In the genomic region with DNA sequence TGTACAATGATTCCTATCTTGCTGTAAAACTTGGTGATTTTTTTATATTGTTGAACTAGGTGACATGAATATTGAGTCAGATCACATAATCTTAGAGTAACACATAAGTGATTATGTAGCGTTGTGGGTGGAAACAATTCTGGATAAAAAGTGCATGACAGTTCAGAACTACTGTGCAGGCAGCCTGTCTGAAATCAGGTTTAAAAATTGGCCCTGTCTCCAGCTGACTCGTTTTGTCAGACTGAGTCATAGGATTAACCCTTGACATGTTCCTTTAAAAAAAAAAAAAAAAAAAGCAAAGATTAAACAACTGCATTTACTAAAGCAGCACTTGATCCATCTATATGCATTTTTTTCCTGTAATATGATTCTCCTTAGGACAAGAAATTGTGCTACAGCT, we compare ENCODE assay signal across 9 cellular contexts.
DNase-seq lines count a peak whose midpoint lies in the region; ATAC-seq lines count a peak whose summit lies in the region.
"Had no signal": no experiment of that assay in that cellular context is flagged by ENCODE, and none has a peak within 500 bp of the region (broad histone marks: within the 10 kb centered on the region; RNA-seq: fewer than 3 reads in every experiment).

No MANE protein-coding gene starts in this region.

- no peaks in the 10 kb centered on the region for H3K9me3 ChIP-seq in skeletal muscle tissue (ENCODE audit: control insufficient read depth in 3 of 3, low read length in 3 of 3)

- H3K36me3 ChIP-seq in skeletal muscle tissue (ENCODE audit: control insufficient read depth in 3 of 3, insufficient read depth in 3 of 3, low read length in 3 of 3) = no peaks in the 10 kb centered on the region

- peaks cover 4 to 21% (median 5%) of the 10 kb centered on the region in 3 donors for H3K4me1 ChIP-seq in skeletal muscle tissue (ENCODE audit: control insufficient read depth in 3 of 3, insufficient read depth in 3 of 3, low read length in 3 of 3)

- DNase-seq in activated CD4-positive, CD25-positive, alpha-beta regulatory T cell (lab: John Stamatoyannopoulos, UW) = no peak
- DNase-seq in RPMI7951 (ENCODE audit: low read depth) (peak; percentile 77), fibroblast of the conjunctiva (ENCODE audit: low read depth) (peak; percentile 78), superior temporal gyrus (ENCODE audit: extremely low spot score) (no peak), NCI-H146 (lab: John Stamatoyannopoulos, UW) (no peak), NCI-H1436 treated with DMSO at 0.1 percent for 48 hours (lab: John Stamatoyannopoulos, UW) (no peak)

- no peak overlapping the region for H3K9ac ChIP-seq in skeletal muscle tissue (ENCODE audit: low read depth in 1 of 3, low read length in 3 of 3)

- peak; percentile 56 to 83 for ATAC-seq in activated CD4-positive, CD25-positive, alpha-beta regulatory T cell treated with anti-CD3 and anti-CD28 coated beads, Interleukin-2, amount 50 U/mL, for 24 hours

- no peaks in the 10 kb centered on the region for H3K27me3 ChIP-seq in skeletal muscle tissue (ENCODE audit: control insufficient read depth in 3 of 3, insufficient read depth in 3 of 3, low read length in 3 of 3)

- H3K4me3 ChIP-seq in skeletal muscle tissue (ENCODE audit: low read length in 3 of 3) = no peak overlapping the region

- H3K27ac ChIP-seq in skeletal muscle tissue (ENCODE audit: low read depth, low read length) = peak overlapping the region; percentile 0
- H3K27ac ChIP-seq: C4-2B had no signal

Comparison
In these comparisons a context has a peak if more than half of its experiments do, and no peak if none do; other contexts are left out.
1. DNase-seq: peak in RPMI7951 (single experiment) and fibroblast of the conjunctiva (single experiment); none in activated CD4-positive, CD25-positive, alpha-beta regulatory T cell (0 of 4), superior temporal gyrus (single experiment), NCI-H146 (single experiment) and NCI-H1436 treated with DMSO at 0.1 percent for 48 hours (single experiment).